ENCODE assay signal across 13 cellular contexts in genomic region chr6:16965679-16966078, GRCh38.
DNase-seq lines count a peak whose midpoint lies in the region; ATAC-seq and TF ChIP-seq lines count a peak whose summit lies in the region.
"Had no signal": no experiment of that assay in that cellular context is flagged by ENCODE, and none has a peak within 500 bp of the region (broad histone marks: within the 10 kb centered on the region; RNA-seq: fewer than 3 reads in every experiment).

No MANE protein-coding gene starts in this region.

- H3K79me2 ChIP-seq in GM23338 (replicated peaks; ENCODE audit: insufficient read depth) (no peaks in the 10 kb centered on the region), PC-3 (ENCODE audit: low read length) (no peaks in the 10 kb centered on the region), trophoblast cell (ENCODE audit: control insufficient read depth, insufficient read depth, low read length, poor library complexity) (no peaks in the 10 kb centered on the region)

- H3K9me3 ChIP-seq in PC-3 (ENCODE audit: low read length), result no peaks in the 10 kb centered on the region
- H3K9me3 ChIP-seq in trophoblast cell (ENCODE audit: insufficient read depth, low read depth, low read length), result no peaks in the 10 kb centered on the region
- peaks cover 1% of the 10 kb centered on the region for H3K9me3 ChIP-seq in aorta (ENCODE audit: control insufficient read depth, low read length)

- H3K4me3 ChIP-seq in GM23338 (no peak overlapping the region), PC-3 (ENCODE audit: low read length) (no peak overlapping the region), trophoblast cell (ENCODE audit: low read depth, low read length) (no peak overlapping the region), aorta (ENCODE audit: low read length in 2 of 2) (no peak overlapping the region)

- no peak overlapping the region for H2AK5ac ChIP-seq in trophoblast cell (ENCODE audit: low read length)

- POLR2A ChIA-PET in PC-3 (lab: Charles Lee; ENCODE audit: unreplicated experiment), result no interaction called here

- H3F3A ChIP-seq in GM23338 (replicated peaks; ENCODE audit: low read depth), result no peaks in the 10 kb centered on the region
- no peaks in the 10 kb centered on the region for H3F3A ChIP-seq in PC-3 (ENCODE audit: low read length, unreplicated experiment)

- H3K4me2 ChIP-seq in GM23338 (no peak overlapping the region), PC-3 (ENCODE audit: low read length) (peak overlapping the region; percentile 68; the same call in 1 of the 2 replicates), trophoblast cell (ENCODE audit: low read length) (no peak overlapping the region)

- CTCF ChIA-PET in PC-3 (lab: Charles Lee), result interaction anchor here (1.5 to 2.6 kb wide), 2 partner anchors 121 to 195 kb away, joined by 7 to 8 read pairs; no protein-coding TSS in a partner anchor

- no peaks in the 10 kb centered on the region for H3K79me1 ChIP-seq in trophoblast cell (ENCODE audit: low read length)

- H2BK12ac ChIP-seq in trophoblast cell (ENCODE audit: low read length), result no peak overlapping the region

- H3K36me3 Mint-ChIP-seq in GM23338 (ENCODE audit: low read depth), result no peaks in the 10 kb centered on the region
- H3K36me3 Mint-ChIP-seq: CD4-positive, alpha-beta memory T cell; IgD-negative memory B cell had no signal

- intact Hi-C loops in PC-3 (cut with micrococcal nuclease), result loop anchor here (1.0 kb wide), 2 partner anchors 121 to 201 kb away; no protein-coding TSS in a partner anchor
- intact Hi-C loops in aorta (cut with DNase I), result loop anchor here (10.0 kb wide), 3 partner anchors 201 to 631 kb away; partner anchors contain the start of gene ATXN1 (in 1 of the 2)

- H3K4me1 ChIP-seq in GM23338 (ENCODE audit: insufficient read depth) (peaks cover 10% of the 10 kb centered on the region; the same call in 1 of the 2 replicates), PC-3 (ENCODE audit: insufficient read depth, low read length) (peaks cover 24% of the 10 kb centered on the region), trophoblast cell (ENCODE audit: control insufficient read depth in 1 of 2, insufficient read depth in 2 of 2, low read length in 2 of 2) (peaks cover 0 to 4% of the 10 kb centered on the region in 2 experiments), aorta (ENCODE audit: control insufficient read depth in 1 of 2, insufficient read depth in 2 of 2, low read length in 2 of 2) (no peaks in the 10 kb centered on the region)

- no peak overlapping the region for H4K91ac ChIP-seq in trophoblast cell (ENCODE audit: low read depth, low read length)

- no peak overlapping the region for H4K12ac ChIP-seq in trophoblast cell (ENCODE audit: low read depth, low read length)

- H4K20me1 ChIP-seq in GM23338 (replicated peaks; ENCODE audit: insufficient read depth), result no peaks in the 10 kb centered on the region
- no peaks in the 10 kb centered on the region for H4K20me1 ChIP-seq in PC-3 (ENCODE audit: low read length)

- TF ChIP-seq CTCF in GM23338 (conservative IDR thresholded peaks at IDR 0.05; ENCODE audit: low read depth in 2 of 2) (no peak), PC-3 (conservative IDR thresholded peaks at IDR 0.05; ENCODE audit: low read depth, low read length) (no peak)

- peaks cover 9% of the 10 kb centered on the region for H3K4me1 Mint-ChIP-seq in GM23338
- H3K4me1 Mint-ChIP-seq: B cell had no signal

- BruUV-seq in PC-3 (replicated peaks; lab: Mats Ljungman, UMichigan), result no TSS peak

- no peaks in the 10 kb centered on the region for H3K9me3 Mint-ChIP-seq in GM23338
- H3K9me3 Mint-ChIP-seq: CD4-positive, alpha-beta memory T cell; IgD-negative memory B cell had no signal

- no peak overlapping the region for H3K18ac ChIP-seq in trophoblast cell (ENCODE audit: low read length)

- H3K27me3 ChIP-seq in GM23338 (ENCODE audit: insufficient read depth), result no peaks in the 10 kb centered on the region
- H3K27me3 ChIP-seq in PC-3 (ENCODE audit: low read length), result no peaks in the 10 kb centered on the region
- no peaks in the 10 kb centered on the region for H3K27me3 ChIP-seq in trophoblast cell (ENCODE audit: insufficient read depth, low read length)
- H3K27me3 ChIP-seq in aorta (ENCODE audit: control insufficient read depth in 1 of 2, insufficient read depth in 2 of 2, low read length in 1 of 2), result peaks cover 0 to 2% of the 10 kb centered on the region in 2 donors

- H3K27ac Mint-ChIP-seq in GM23338, result no peak overlapping the region
- H3K27ac Mint-ChIP-seq: B cell; CD4-positive, alpha-beta memory T cell had no signal

- ATAC-seq in GM23338 (no peak), PC-3 (peak; percentile 62), SK-N-SH treated with all-trans-retinoic acid at 6 μM for 48 hours (peak; percentile 15; the same call in 1 of the 3 replicates), aorta (ENCODE audit: low FRiP score) (no peak), HG03520 (IDR thresholded peaks at IDR 0.05; ENCODE audit: unreplicated experiment) (no peak)

- H3K14ac ChIP-seq in trophoblast cell (ENCODE audit: low read length), result no peak overlapping the region

- no peak overlapping the region for H2BK5ac ChIP-seq in trophoblast cell (ENCODE audit: low read depth, low read length, poor library complexity)

- no peak overlapping the region for H3K27ac ChIP-seq in GM23338 (ENCODE audit: low read depth)
- H3K27ac ChIP-seq in PC-3 (ENCODE audit: low read length), result no peak overlapping the region
- H3K27ac ChIP-seq in trophoblast cell (ENCODE audit: low read depth, low read length), result no peak overlapping the region
- H3K27ac ChIP-seq in aorta (ENCODE audit: low read depth in 1 of 2, low read length in 2 of 2), result no peak overlapping the region
- H3K27ac ChIP-seq: C4-2B had no signal

- H3K23ac ChIP-seq in trophoblast cell (ENCODE audit: low read length), result no peak overlapping the region

- H3K9me2 ChIP-seq in GM23338 (ENCODE audit: insufficient read depth) (no peaks in the 10 kb centered on the region), PC-3 (replicated peaks; ENCODE audit: low read length) (no peaks in the 10 kb centered on the region)

- H4K8ac ChIP-seq in trophoblast cell (ENCODE audit: low read depth, low read length), result no peak overlapping the region

- WGBS in trophoblast cell (ENCODE audit: extremely low coverage, insufficient coverage, insufficient read length), result no CpG with 5 or more reads among the region's 8 CpGs
- 84 to 91% methylated on average over 8 of the region's 8 CpGs for WGBS in aorta, 2 donors

- peaks cover 3% of the 10 kb centered on the region for H3K27me3 Mint-ChIP-seq in GM23338 (ENCODE audit: insufficient read depth, low read depth, poor library complexity)

- H2AFZ ChIP-seq in GM23338, result 0 out of 2 replicates have a peak overlapping the region, but pooled peaks have one; percentile 38
- H2AFZ ChIP-seq in PC-3 (ENCODE audit: low read length), result peak overlapping the region; percentile 63; the same call in 1 of the 2 replicates
- no peak overlapping the region for H2AFZ ChIP-seq in trophoblast cell (ENCODE audit: insufficient read depth, low read length, poor library complexity)

- DNase-seq in GM23338 (ENCODE audit: low spot score) (no peak), PC-3 (peak; percentile 72), trophoblast cell (peak; percentile 19 to 29), aorta (no peak), SKM-1 treated with dmso at 0.1 percent for 144 hours (lab: John Stamatoyannopoulos, UW; ENCODE audit: unreplicated experiment) (no peak)
- DNase-seq: CD4-positive, alpha-beta memory T cell; DMS79; EL had no signal

- H3K4ac ChIP-seq in trophoblast cell (ENCODE audit: low read depth, low read length), result no peak overlapping the region

- no peaks in the 10 kb centered on the region for H3K36me3 ChIP-seq in GM23338 (ENCODE audit: insufficient read depth)
- no peaks in the 10 kb centered on the region for H3K36me3 ChIP-seq in PC-3 (ENCODE audit: low read depth, low read length)
- no peaks in the 10 kb centered on the region for H3K36me3 ChIP-seq in trophoblast cell (ENCODE audit: control insufficient read depth in 1 of 2, insufficient read depth in 2 of 2, low read length in 2 of 2)
- no peaks in the 10 kb centered on the region for H3K36me3 ChIP-seq in aorta (ENCODE audit: control insufficient read depth in 1 of 2, insufficient read depth in 2 of 2, low read length in 1 of 2)

- no peak overlapping the region for H3K9ac ChIP-seq in PC-3 (ENCODE audit: low read length)
- no peak overlapping the region for H3K9ac ChIP-seq in trophoblast cell (ENCODE audit: low read length)

- H2BK120ac ChIP-seq in trophoblast cell (ENCODE audit: insufficient read depth, low read length, poor library complexity), result no peak overlapping the region

- no peak overlapping the region for H3K4me3 Mint-ChIP-seq in GM23338
- H3K4me3 Mint-ChIP-seq: B cell had no signal

TF ChIP-seq in GM23338, 12 proteins besides CTCF, POLR2A, EP300 and RAD21 (continues in another document):
- no peak for TF ChIP-seq EZH2phosphoT487 (IDR thresholded peaks at IDR 0.05; ENCODE audit: unreplicated experiment)
- no peak for TF ChIP-seq NANOG (IDR thresholded peaks at IDR 0.05; ENCODE audit: borderline replicate concordance)
- TF ChIP-seq POLR2AphosphoS5 (IDR thresholded peaks at IDR 0.05; ENCODE audit: low read depth), result no peak
- no peak for TF ChIP-seq EZH2 (IDR thresholded peaks at IDR 0.05; ENCODE audit: low read depth, unreplicated experiment)
- no peak for TF ChIP-seq CREB1 (CRISPR knock-in tag; IDR thresholded peaks at IDR 0.05; ENCODE audit: low read depth)
- TF ChIP-seq STAT1 (IDR thresholded peaks at IDR 0.05; ENCODE audit: unreplicated experiment), result no peak

TF ChIP-seq in SK-N-SH treated with all-trans-retinoic acid at 6 μM for 48 hours, 23 proteins besides CTCF, POLR2A, EP300 and RAD21 (continues in another document):
- no peak for TF ChIP-seq TCF4 (CRISPR knock-in tag; IDR thresholded peaks at IDR 0.05; ENCODE audit: borderline replicate concordance)
- no peak for TF ChIP-seq TSHZ2 (CRISPR knock-in tag; IDR thresholded peaks at IDR 0.05)

Comparison
In these comparisons a context has a peak if more than half of its experiments do, and no peak if none do; other contexts are left out.
1. ATAC-seq: peak in PC-3 (single experiment) and SK-N-SH treated with all-trans-retinoic acid at 6 μM for 48 hours (single experiment); none in GM23338 (single experiment), aorta (single experiment) and HG03520 (single experiment).
2. DNase-seq: peak in PC-3 (single experiment) and trophoblast cell (2 of 2); none in GM23338 (single experiment), aorta (0 of 2) and SKM-1 treated with dmso at 0.1 percent for 144 hours (single experiment).